In genomic region chr19:42313840-42314755, GRCh38 we compare ENCODE assay signal across 10 cellular contexts. TPM values are rescaled to one million over a fixed set of nuclear protein-coding genes. Genes with fewer than 3 reads are reported as not detected.
DNase-seq lines count a peak whose midpoint lies in the region; ATAC-seq, FAIRE-seq and TF ChIP-seq lines count a peak whose summit lies in the region.
"Had no signal": no experiment of that assay in that cellular context is flagged by ENCODE, and none has a peak within 500 bp of the region (broad histone marks: within the 10 kb centered on the region; RNA-seq: fewer than 3 reads in every experiment).

No MANE protein-coding gene starts in this region.

- H3K27me3 ChIP-seq in HCT116 (ENCODE audit: insufficient read depth, low read length): no peaks in the 10 kb centered on the region
- H3K27me3 ChIP-seq in astrocyte (ENCODE audit: insufficient read depth, low read length): peaks cover 9% of the 10 kb centered on the region

- H3K9me3 Mint-ChIP-seq in astrocyte (ENCODE audit: unreplicated experiment): no peaks in the 10 kb centered on the region
- no peaks in the 10 kb centered on the region for H3K9me3 Mint-ChIP-seq in memory B cell

- peak overlapping the region; percentile 68 for H3K4me3 Mint-ChIP-seq in astrocyte (ENCODE audit: unreplicated experiment)
- peak overlapping the region; percentile 38 for H3K4me3 Mint-ChIP-seq in memory B cell

- peak; percentile 16 for TF ChIP-seq CTCF in AG04449 (IDR thresholded peaks at IDR 0.05; ENCODE audit: insufficient read depth, low read length, missing control alignments)
- TF ChIP-seq CTCF in HCT116 (IDR thresholded peaks at IDR 0.05 in 2 of 3, conservative IDR thresholded peaks at IDR 0.05 in 1 of 3; ENCODE audit: borderline replicate concordance in 1 of 3, insufficient read depth in 1 of 3, low read depth in 2 of 3, low read length in 2 of 3): no peak
- TF ChIP-seq CTCF in astrocyte (IDR thresholded peaks at IDR 0.05; ENCODE audit: insufficient read depth, low read depth, low read length): no peak
- no peak for TF ChIP-seq CTCF in RWPE1 (conservative IDR thresholded peaks at IDR 0.05; ENCODE audit: low read depth)

- no peak for TF ChIP-seq RAD21 in HCT116 (IDR thresholded peaks at IDR 0.05; ENCODE audit: low read depth)

- no peak for ATAC-seq in HCT116
- no peak for ATAC-seq in memory B cell (ENCODE audit: low read depth)
- ATAC-seq in GM21390 (IDR thresholded peaks at IDR 0.05; ENCODE audit: unreplicated experiment): no peak

- H3K4me1 ChIP-seq in HCT116 (ENCODE audit: control insufficient read depth in 1 of 2, insufficient read depth in 2 of 2, low read length in 2 of 2) (peaks cover 0 to 18% of the 10 kb centered on the region in 2 experiments; a peak in 2 of 4 replicates), astrocyte (ENCODE audit: insufficient read depth, low read length) (peaks cover 6% of the 10 kb centered on the region)

- H3K9ac ChIP-seq in HCT116 (ENCODE audit: low read length) (peak overlapping the region; percentile 49; the same call in 1 of the 2 replicates), astrocyte (ENCODE audit: low read length) (no peak overlapping the region)

- no peak for FAIRE-seq in astrocyte (lab: Jason Lieb, UNC)

- CTCF ChIA-PET in AG04449 (lab: Yijun Ruan, JAX) (interaction anchor here (1.0 to 1.3 kb wide), 3 partner anchors 8 to 18 kb away, joined by 3 to 5 read pairs (median 4); no protein-coding TSS in a partner anchor), HCT116 (lab: Charles Lee) (interaction anchor here (1.1 kb wide), 1 partner anchor 8 kb away, joined by 3 read pairs; no protein-coding TSS in a partner anchor), RWPE1 (lab: Yijun Ruan, JAX) (interaction anchor here (0.6 to 0.7 kb wide), 2 partner anchors 30 to 37 kb away, joined by 3 read pairs; no protein-coding TSS in a partner anchor)

- H3K27ac ChIP-seq in HCT116 (ENCODE audit: low read depth, low read length): no peak overlapping the region
- H3K27ac ChIP-seq in astrocyte (ENCODE audit: low read depth, low read length): no peak overlapping the region
- H3K27ac ChIP-seq in RWPE1: no peak overlapping the region
- H3K27ac ChIP-seq: upper lobe of right lung had no signal

- POLR2A ChIA-PET in AG04449 (lab: Yijun Ruan, JAX): no interaction called here
- POLR2A ChIA-PET in HCT116 (lab: Charles Lee): no interaction called here
- POLR2A ChIA-PET in RWPE1 (lab: Yijun Ruan, JAX; ENCODE audit: low non-redundant PET): interaction anchor here (0.6 kb wide), 1 partner anchor 10 kb away, joined by 3 read pairs; no protein-coding TSS in a partner anchor

- H3K79me2 ChIP-seq in HCT116 (ENCODE audit: insufficient read depth, low read length): no peaks in the 10 kb centered on the region
- H3K79me2 ChIP-seq in astrocyte (ENCODE audit: insufficient read depth, low read length): no peaks in the 10 kb centered on the region

- no peak overlapping the region for H3K4me3 ChIP-seq in AG04449 (ENCODE audit: low read depth, low read length)
- H3K4me3 ChIP-seq in HCT116 (replicated peaks in 1 of 2; ENCODE audit: low read depth in 1 of 2, low read length in 2 of 2): peak overlapping the region; percentile 57 to 79
- no peak overlapping the region for H3K4me3 ChIP-seq in astrocyte (ENCODE audit: insufficient read depth, low read depth, low read length)

- BruUV-seq in HCT116 (replicated peaks; lab: Mats Ljungman, UMichigan): no TSS peak

- H2AFZ ChIP-seq in HCT116 (ENCODE audit: low read depth, low read length, poor library complexity, severe bottlenecking): no peak overlapping the region
- no peak overlapping the region for H2AFZ ChIP-seq in astrocyte (ENCODE audit: low read depth, low read length)

- H3K4me2 ChIP-seq in HCT116 (ENCODE audit: low read length): peak overlapping the region; percentile 100
- peak overlapping the region; percentile 92 for H3K4me2 ChIP-seq in astrocyte (ENCODE audit: low read length)

- no peaks in the 10 kb centered on the region for H4K20me1 ChIP-seq in HCT116 (ENCODE audit: insufficient read depth)
- no peaks in the 10 kb centered on the region for H4K20me1 ChIP-seq in astrocyte (ENCODE audit: insufficient read depth, low read length)

- TF ChIP-seq POLR2A in HCT116 (IDR thresholded peaks at IDR 0.05; ENCODE audit: borderline replicate concordance, extremely low read depth, insufficient read depth, insufficient read length): no peak

- H3K9me3 ChIP-seq in HCT116 (ENCODE audit: control insufficient read depth in 1 of 2, insufficient read depth in 1 of 2, low read depth in 1 of 2, low read length in 2 of 2) (no peaks in the 10 kb centered on the region), astrocyte (ENCODE audit: insufficient read depth, low read depth, low read length) (no peaks in the 10 kb centered on the region)
- H3K9me3 ChIP-seq: upper lobe of right lung had no signal

- no peaks in the 10 kb centered on the region for H3K36me3 Mint-ChIP-seq in astrocyte (ENCODE audit: low read depth, unreplicated experiment)
- H3K36me3 Mint-ChIP-seq in memory B cell: no peaks in the 10 kb centered on the region

- no peaks in the 10 kb centered on the region for H3K36me3 ChIP-seq in HCT116 (ENCODE audit: control insufficient read depth in 1 of 2, insufficient read depth in 2 of 2, low read length in 2 of 2)
- no peaks in the 10 kb centered on the region for H3K36me3 ChIP-seq in astrocyte (ENCODE audit: insufficient read depth, low read length)
- H3K36me3 ChIP-seq: upper lobe of right lung had no signal

- RAD21 ChIA-PET in HCT116 (lab: Charles Lee; ENCODE audit: low non-redundant PET in 1 of 2, low total read pairs in 2 of 2, uncharacterized antibody in 2 of 2, unreplicated experiment in 2 of 2): no interaction called here

- peaks cover 40% of the 10 kb centered on the region for H3K27me3 Mint-ChIP-seq in astrocyte (ENCODE audit: low read depth, unreplicated experiment)
- peaks cover 22% of the 10 kb centered on the region for H3K27me3 Mint-ChIP-seq in memory B cell

- DNase-seq in AG04449 (ENCODE audit: low read depth, low spot score): no peak
- no peak for DNase-seq in HCT116 (ENCODE audit: low read depth, low spot score)
- DNase-seq in astrocyte (ENCODE audit: low read depth): no peak
- DNase-seq in memory B cell (ENCODE audit: low spot score in 2 of 2): no peak
- DNase-seq in RWPE1 (ENCODE audit: low spot score): no peak
- no peak for DNase-seq in T-helper 9 cell
- DNase-seq in activated CD4-positive, alpha-beta T cell treated with anti-CD3 and anti-CD28 coated beads for 1 hour: no peak
- DNase-seq: upper lobe of right lung had no signal

- H3K9me2 ChIP-seq in HCT116 (ENCODE audit: insufficient read depth): no peaks in the 10 kb centered on the region

- intact Hi-C loops in HCT116 (cut with micrococcal nuclease): no loop called here

- H3K27ac Mint-ChIP-seq in astrocyte (ENCODE audit: unreplicated experiment): no peak overlapping the region
- no peak overlapping the region for H3K27ac Mint-ChIP-seq in memory B cell

- peaks cover 2% of the 10 kb centered on the region for H3K4me1 Mint-ChIP-seq in astrocyte (ENCODE audit: low read depth, unreplicated experiment)
- peaks cover 15% of the 10 kb centered on the region for H3K4me1 Mint-ChIP-seq in memory B cell

TF ChIP-seq in HCT116, 20 proteins besides CTCF, POLR2A, EP300 and RAD21 (continues in another document):
- TF ChIP-seq SRF (IDR thresholded peaks at IDR 0.05; ENCODE audit: low read depth): no peak
- TF ChIP-seq EZH2 (IDR thresholded peaks at IDR 0.05): no peak
- TF ChIP-seq, protein P1, sequence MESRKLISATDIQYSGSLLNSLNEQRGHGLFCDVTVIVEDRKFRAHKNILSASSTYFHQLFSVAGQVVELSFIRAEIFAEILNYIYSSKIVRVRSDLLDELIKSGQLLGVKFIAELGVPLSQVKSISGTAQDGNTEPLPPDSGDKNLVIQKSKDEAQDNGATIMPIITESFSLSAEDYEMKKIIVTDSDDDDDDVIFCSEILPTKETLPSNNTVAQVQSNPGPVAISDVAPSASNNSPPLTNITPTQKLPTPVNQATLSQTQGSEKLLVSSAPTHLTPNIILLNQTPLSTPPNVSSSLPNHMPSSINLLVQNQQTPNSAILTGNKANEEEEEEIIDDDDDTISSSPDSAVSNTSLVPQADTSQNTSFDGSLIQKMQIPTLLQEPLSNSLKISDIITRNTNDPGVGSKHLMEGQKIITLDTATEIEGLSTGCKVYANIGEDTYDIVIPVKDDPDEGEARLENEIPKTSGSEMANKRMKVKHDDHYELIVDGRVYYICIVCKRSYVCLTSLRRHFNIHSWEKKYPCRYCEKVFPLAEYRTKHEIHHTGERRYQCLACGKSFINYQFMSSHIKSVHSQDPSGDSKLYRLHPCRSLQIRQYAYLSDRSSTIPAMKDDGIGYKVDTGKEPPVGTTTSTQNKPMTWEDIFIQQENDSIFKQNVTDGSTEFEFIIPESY (IDR thresholded peaks at IDR 0.05; ENCODE audit: extremely low read depth, insufficient replicate concordance, low read length): no peak

RNA-seq across cellular contexts. Expression of gene TMEM145, which starts 1.0 kb away (rescaled TPM):
- total RNA-seq in HCT116 (2021; ENCODE audit: unreplicated experiment) (7.2 TPM), astrocyte (0.70 TPM in 1 of 2 replicates, not detected in the other)
- polyA plus RNA-seq in HCT116 (2012): 10.0 and 11.7 TPM in 2 replicates
- total RNA-seq: mesenteric fat pad had no signal

RNA-seq across cellular contexts. Expression of gene MEGF8, which starts 11.3 kb away (rescaled TPM):
- total RNA-seq in HCT116 (2021; ENCODE audit: unreplicated experiment): 24.0 TPM
- polyA plus RNA-seq in HCT116 (2012): 12.0 and 13.1 TPM in 2 replicates
- total RNA-seq in astrocyte: 42.0 and 45.7 TPM in 2 replicates

RNA-seq across cellular contexts. Expression of gene PAFAH1B3, which starts 11.7 kb away (rescaled TPM):
- total RNA-seq in HCT116 (2021; ENCODE audit: unreplicated experiment) (110 TPM), astrocyte (44.1 and 51.8 TPM in 2 replicates)
- 130 TPM in 2 replicates for polyA plus RNA-seq in HCT116 (2012)

RNA-seq across cellular contexts. Expression of gene PRR19, which starts 12.2 kb away (rescaled TPM):
- total RNA-seq in HCT116 (2021; ENCODE audit: unreplicated experiment) (0.93 TPM), astrocyte (1.3 and 1.4 TPM in 2 replicates)
- polyA plus RNA-seq in HCT116 (2012): 0.77 and 1.1 TPM in 2 replicates
- total RNA-seq: mesenteric fat pad had no signal

RNA-seq across cellular contexts. Expression of gene CIC, which starts 45.0 kb away (rescaled TPM):
- total RNA-seq in HCT116 (2021; ENCODE audit: unreplicated experiment) (52.0 TPM), astrocyte (73.4 and 78.5 TPM in 2 replicates)
- polyA plus RNA-seq in HCT116 (2012): 43.4 and 44.2 TPM in 2 replicates

Comparison
In these comparisons a context has a peak if more than half of its experiments do, and no peak if none do; other contexts are left out.
1. H3K4me3 ChIP-seq: peak in HCT116 (2 of 2); none in AG04449 (single experiment) and astrocyte (single experiment).